ENCODE assay signal across 19 cellular contexts in genomic region chr18:59763541-59764136, GRCh38.
DNase-seq lines count a peak whose midpoint lies in the region; ATAC-seq, FAIRE-seq and TF ChIP-seq lines count a peak whose summit lies in the region.
"Had no signal": no experiment of that assay in that cellular context is flagged by ENCODE, and none has a peak within 500 bp of the region (broad histone marks: within the 10 kb centered on the region; RNA-seq: fewer than 3 reads in every experiment).

No MANE protein-coding gene starts in this region.

- H3K36me3 ChIP-seq in adipocyte (ENCODE audit: control insufficient read depth, insufficient read depth, low read length, severe bottlenecking) (no peaks in the 10 kb centered on the region), GM23248 (ENCODE audit: low read depth) (no peaks in the 10 kb centered on the region)

- peak overlapping the region; percentile 74 for H3K27ac Mint-ChIP-seq in HFFc6
- no peak overlapping the region for H3K27ac Mint-ChIP-seq in activated CD4-positive, alpha-beta T cell treated with anti-CD3 and anti-CD28 coated beads for 36 hours
- H3K27ac Mint-ChIP-seq: CD14-positive monocyte; CD4-positive, alpha-beta memory T cell had no signal

- H3K9me2 ChIP-seq in GM23248 (ENCODE audit: insufficient read depth) = no peaks in the 10 kb centered on the region

- in situ Hi-C loops in GM23248 (cut with MboI) = no loop called here

- H3K4me1 Mint-ChIP-seq in HFFc6 (ENCODE audit: low read depth) = peaks cover 58% of the 10 kb centered on the region
- no peaks in the 10 kb centered on the region for H3K4me1 Mint-ChIP-seq in activated CD4-positive, alpha-beta T cell treated with anti-CD3 and anti-CD28 coated beads for 36 hours
- H3K4me1 Mint-ChIP-seq: CD14-positive monocyte; CD4-positive, alpha-beta memory T cell had no signal

- peaks cover 10% of the 10 kb centered on the region for H3K36me3 Mint-ChIP-seq in HFFc6 (ENCODE audit: low read depth)
- H3K36me3 Mint-ChIP-seq in activated CD4-positive, alpha-beta T cell treated with anti-CD3 and anti-CD28 coated beads for 36 hours (ENCODE audit: low read depth) = no peaks in the 10 kb centered on the region
- H3K36me3 Mint-ChIP-seq: CD14-positive monocyte; CD4-positive, alpha-beta memory T cell had no signal

- H3K27me3 ChIP-seq in adipocyte (replicated peaks; ENCODE audit: control insufficient read depth, insufficient read depth, low read length) = no peaks in the 10 kb centered on the region
- H3K27me3 ChIP-seq in foreskin keratinocyte = no peaks in the 10 kb centered on the region
- no peaks in the 10 kb centered on the region for H3K27me3 ChIP-seq in GM23248 (replicated peaks; ENCODE audit: insufficient read depth)

- H2AFZ ChIP-seq in GM23248 = no peak overlapping the region

- H3F3A ChIP-seq in GM23248 (ENCODE audit: insufficient read depth) = peaks cover 18% of the 10 kb centered on the region

- no peaks in the 10 kb centered on the region; the same call in 1 of the 2 replicates for H3K27me3 Mint-ChIP-seq in HFFc6 (ENCODE audit: insufficient read depth)
- H3K27me3 Mint-ChIP-seq in activated CD4-positive, alpha-beta T cell treated with anti-CD3 and anti-CD28 coated beads for 36 hours = peaks cover 2% of the 10 kb centered on the region

- POLR2A ChIA-PET in activated CD4-positive, alpha-beta T cell treated with anti-CD3 and anti-CD28 coated beads for 36 hours (lab: Charles Lee) = no interaction called here

- ATAC-seq in foreskin keratinocyte = no peak
- no peak for ATAC-seq in activated CD4-positive, alpha-beta T cell treated with anti-CD3 and anti-CD28 coated beads for 36 hours
- ATAC-seq in HG03378 (IDR thresholded peaks at IDR 0.05; ENCODE audit: unreplicated experiment) = no peak
- ATAC-seq: K562 had no signal

- peaks cover 14% of the 10 kb centered on the region for H3K4me1 ChIP-seq in adipocyte (ENCODE audit: control insufficient read depth, insufficient read depth, low read length)
- H3K4me1 ChIP-seq in foreskin keratinocyte = peaks cover 15% of the 10 kb centered on the region
- H3K4me1 ChIP-seq in GM23248 (ENCODE audit: insufficient read depth) = peaks cover 21% of the 10 kb centered on the region

- no peak overlapping the region for H3K4me3 Mint-ChIP-seq in HFFc6
- H3K4me3 Mint-ChIP-seq in activated CD4-positive, alpha-beta T cell treated with anti-CD3 and anti-CD28 coated beads for 36 hours = no peak overlapping the region
- H3K4me3 Mint-ChIP-seq: CD14-positive monocyte; CD4-positive, alpha-beta memory T cell had no signal

- no peaks in the 10 kb centered on the region for H4K20me1 ChIP-seq in GM23248 (ENCODE audit: insufficient read depth)

- TF ChIP-seq CTCF in D721Med (IDR thresholded peaks at IDR 0.05; ENCODE audit: insufficient read depth, missing control alignments) (no peak), HFFc6 (IDR thresholded peaks at IDR 0.05) (no peak), foreskin keratinocyte (conservative IDR thresholded peaks at IDR 0.05) (peak; percentile 2)

- intact Hi-C loops in activated CD4-positive, alpha-beta T cell treated with anti-CD3 and anti-CD28 coated beads for 36 hours (cut with DNase I, micrococcal nuclease) = no loop called here

- WGBS in GM23248 (ENCODE audit: low coverage in 1 of 2, low lambda C conversion rate in 2 of 2, missing lambda C conversion rate in 2 of 2), 2 experiments = 86 to 93% methylated on average over 2 of the region's 2 CpGs

- no peaks in the 10 kb centered on the region for H3K79me2 ChIP-seq in GM23248 (ENCODE audit: insufficient read depth)

- no peak overlapping the region for H3K9ac ChIP-seq in adipocyte (ENCODE audit: low read length)
- no peak overlapping the region for H3K9ac ChIP-seq in GM23248

- CTCF ChIA-PET in activated CD4-positive, alpha-beta T cell treated with anti-CD3 and anti-CD28 coated beads for 36 hours (lab: Charles Lee) = interaction anchor here (1.3 kb wide), 1 partner anchor 19 kb away, joined by 4 read pairs; no protein-coding TSS in a partner anchor

- no peak overlapping the region for H3K4me2 ChIP-seq in GM23248 (ENCODE audit: unreplicated experiment)

- H3K9me3 Mint-ChIP-seq in HFFc6 = no peaks in the 10 kb centered on the region
- no peaks in the 10 kb centered on the region for H3K9me3 Mint-ChIP-seq in activated CD4-positive, alpha-beta T cell treated with anti-CD3 and anti-CD28 coated beads for 36 hours (ENCODE audit: low read depth)

- no peak for DNase-seq in D721Med (ENCODE audit: insufficient read length, low spot score)
- peak; percentile 15 for DNase-seq in HFFc6
- peak; percentile 59 for DNase-seq in adipocyte (ENCODE audit: low read depth)
- DNase-seq in foreskin keratinocyte = no peak
- no peak for DNase-seq in GM23248
- no peak for DNase-seq in activated CD4-positive, alpha-beta T cell treated with anti-CD3 and anti-CD28 coated beads for 36 hours
- no peak for DNase-seq in DMS 273 treated with DMSO at 0.1 percent for 48 hours (lab: John Stamatoyannopoulos, UW)
- DNase-seq: AML-193; CD4-positive, alpha-beta memory T cell; DMS53; DND-41; GDM1; GOT3; H7 had no signal

- H3K9me3 ChIP-seq in adipocyte (ENCODE audit: control insufficient read depth, low read length) = no peaks in the 10 kb centered on the region
- no peaks in the 10 kb centered on the region for H3K9me3 ChIP-seq in GM23248 (ENCODE audit: low read depth)

- H3K4me3 ChIP-seq in adipocyte (ENCODE audit: low read length) (no peak overlapping the region), GM23248 (no peak overlapping the region)
- H3K4me3 ChIP-seq: K562 had no signal

- H3K27ac ChIP-seq in foreskin keratinocyte = no peak overlapping the region
- H3K27ac ChIP-seq in GM23248 = no peak overlapping the region
- H3K27ac ChIP-seq: HL-60 had no signal

- FAIRE-seq in D721Med (lab: Jason Lieb, UNC) = peak; percentile 100
- FAIRE-seq: GM19239, K562 had no signal

Comparison
In these comparisons a context has a peak if more than half of its experiments do, and no peak if none do; other contexts are left out.
1. DNase-seq: peak in HFFc6 (single experiment) and adipocyte (single experiment); none in D721Med (single experiment), foreskin keratinocyte (0 of 2), GM23248 (single experiment), activated CD4-positive, alpha-beta T cell treated with anti-CD3 and anti-CD28 coated beads for 36 hours (single experiment) and DMS 273 treated with DMSO at 0.1 percent for 48 hours (single experiment).